1 cellular context compared by ENCODE assay signal in genomic region chr10:118730699-118731456, GRCh38.
TF ChIP-seq lines count a peak whose summit lies in the region.

No MANE protein-coding gene starts in this region.

TF ChIP-seq in HEK293, 187 proteins besides CTCF, POLR2A, EP300 and RAD21 (continued from another document):
- TF ChIP-seq, protein P1, sequence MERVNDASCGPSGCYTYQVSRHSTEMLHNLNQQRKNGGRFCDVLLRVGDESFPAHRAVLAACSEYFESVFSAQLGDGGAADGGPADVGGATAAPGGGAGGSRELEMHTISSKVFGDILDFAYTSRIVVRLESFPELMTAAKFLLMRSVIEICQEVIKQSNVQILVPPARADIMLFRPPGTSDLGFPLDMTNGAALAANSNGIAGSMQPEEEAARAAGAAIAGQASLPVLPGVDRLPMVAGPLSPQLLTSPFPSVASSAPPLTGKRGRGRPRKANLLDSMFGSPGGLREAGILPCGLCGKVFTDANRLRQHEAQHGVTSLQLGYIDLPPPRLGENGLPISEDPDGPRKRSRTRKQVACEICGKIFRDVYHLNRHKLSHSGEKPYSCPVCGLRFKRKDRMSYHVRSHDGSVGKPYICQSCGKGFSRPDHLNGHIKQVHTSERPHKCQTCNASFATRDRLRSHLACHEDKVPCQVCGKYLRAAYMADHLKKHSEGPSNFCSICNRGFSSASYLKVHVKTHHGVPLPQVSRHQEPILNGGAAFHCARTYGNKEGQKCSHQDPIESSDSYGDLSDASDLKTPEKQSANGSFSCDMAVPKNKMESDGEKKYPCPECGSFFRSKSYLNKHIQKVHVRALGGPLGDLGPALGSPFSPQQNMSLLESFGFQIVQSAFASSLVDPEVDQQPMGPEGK (tag by site-specific recombination; IDR thresholded peaks at IDR 0.05) = no peak
- TF ChIP-seq ZNF660 (tag by site-specific recombination; IDR thresholded peaks at IDR 0.05) (no peak), ZNF776 (tag by site-specific recombination; IDR thresholded peaks at IDR 0.05; ENCODE audit: borderline replicate concordance) (no peak), ZNF521 (tag by site-specific recombination; IDR thresholded peaks at IDR 0.05) (no peak), GLIS1 (tag by site-specific recombination; IDR thresholded peaks at IDR 0.05) (no peak), HOXC10 (CRISPR knock-in tag; IDR thresholded peaks at IDR 0.05) (no peak), ZNF138 (tag by site-specific recombination; IDR thresholded peaks at IDR 0.05; ENCODE audit: borderline replicate concordance) (no peak), BCL11A (tag by site-specific recombination; IDR thresholded peaks at IDR 0.05; ENCODE audit: low read depth) (no peak), ZNF449 (tag by site-specific recombination; IDR thresholded peaks at IDR 0.05) (peak; percentile 87), ZNF707 (tag by site-specific recombination; IDR thresholded peaks at IDR 0.05) (no peak), ZNF600 (tag by site-specific recombination; IDR thresholded peaks at IDR 0.05) (peak; percentile 35; the same call in 1 of the 2 replicates), OSR2 (tag by site-specific recombination; IDR thresholded peaks at IDR 0.05) (no peak), ZFHX2 (tag by site-specific recombination; conservative IDR thresholded peaks at IDR 0.05) (no peak), TRIM28 (IDR thresholded peaks at IDR 0.05; ENCODE audit: borderline replicate concordance, low read length) (no peak)
- TF ChIP-seq, protein P2, sequence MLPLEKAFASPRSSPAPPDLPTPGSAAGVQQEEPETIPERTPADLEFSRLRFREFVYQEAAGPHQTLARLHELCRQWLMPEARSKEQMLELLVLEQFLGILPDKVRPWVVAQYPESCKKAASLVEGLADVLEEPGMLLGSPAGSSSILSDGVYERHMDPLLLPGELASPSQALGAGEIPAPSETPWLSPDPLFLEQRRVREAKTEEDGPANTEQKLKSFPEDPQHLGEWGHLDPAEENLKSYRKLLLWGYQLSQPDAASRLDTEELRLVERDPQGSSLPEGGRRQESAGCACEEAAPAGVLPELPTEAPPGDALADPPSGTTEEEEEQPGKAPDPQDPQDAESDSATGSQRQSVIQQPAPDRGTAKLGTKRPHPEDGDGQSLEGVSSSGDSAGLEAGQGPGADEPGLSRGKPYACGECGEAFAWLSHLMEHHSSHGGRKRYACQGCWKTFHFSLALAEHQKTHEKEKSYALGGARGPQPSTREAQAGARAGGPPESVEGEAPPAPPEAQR (tag by site-specific recombination; IDR thresholded peaks at IDR 0.05) = no peak
